In genomic region chr14:104436741-104437701, GRCh38 we compare ENCODE assay signal across 12 cellular contexts.
A peak's percentile ranks its signal among the peaks of the same experiment; 100 is the strongest.
DNase-seq lines count a peak whose midpoint lies in the region; ATAC-seq and TF ChIP-seq lines count a peak whose summit lies in the region.
"Had no signal": no experiment of that assay in that cellular context is flagged by ENCODE, and none has a peak within 500 bp of the region (broad histone marks: within the 10 kb centered on the region; RNA-seq: fewer than 3 reads in every experiment).

No MANE protein-coding gene starts in this region.

- H3K9me3 Mint-ChIP-seq in stimulated activated naive CD8-positive, alpha-beta T cell treated with anti-CD3 and anti-CD28 coated beads, Interleukin-15, amount 100 ng/mL, for 72 hours, result no peaks in the 10 kb centered on the region

- H3K27me3 ChIP-seq in psoas muscle (ENCODE audit: insufficient read depth in 3 of 3, low read length in 2 of 3), result peaks cover 0 to 10% (median 5%) of the 10 kb centered on the region in 3 donors

- peak; percentile 17 for DNase-seq in GM10248 (ENCODE audit: extremely low spot score)
- peak; percentile 19 for DNase-seq in NCI-H2227 treated with DMSO at 0.1 percent for 48 hours (lab: John Stamatoyannopoulos, UW)
- peak in 1 of 2 donors; percentile 36 for DNase-seq in psoas muscle
- no peak for DNase-seq in stimulated activated naive CD8-positive, alpha-beta T cell treated with anti-CD3 and anti-CD28 coated beads, Interleukin-15, amount 100 ng/mL, for 72 hours
- DNase-seq in effector CD8-positive, alpha-beta T cell (lab: John Stamatoyannopoulos, UW), result no peak
- DNase-seq in activated CD4-positive, alpha-beta T cell treated with anti-CD3 and anti-CD28 coated beads, Interleukin-2, amount 50 U/mL, for 1 hour, result no peak
- DNase-seq: foreskin melanocyte; GOT3; NCI-H1048; stimulated activated CD4-positive, alpha-beta T cell treated with anti-CD3 and anti-CD28 coated beads, Interleukin-4, amount 100 ng/mL, for 4 hours had no signal

- H3K4me3 ChIP-seq in psoas muscle, result peak overlapping the region; percentile 49

- no peaks in the 10 kb centered on the region for H3K4me1 Mint-ChIP-seq in stimulated activated naive CD8-positive, alpha-beta T cell treated with anti-CD3 and anti-CD28 coated beads, Interleukin-15, amount 100 ng/mL, for 72 hours

- no peak overlapping the region for H3K4me3 Mint-ChIP-seq in stimulated activated naive CD8-positive, alpha-beta T cell treated with anti-CD3 and anti-CD28 coated beads, Interleukin-15, amount 100 ng/mL, for 72 hours

- no peaks in the 10 kb centered on the region for H3K36me3 ChIP-seq in psoas muscle (ENCODE audit: insufficient read depth in 1 of 2, low read depth in 1 of 2)

- H3K4me1 ChIP-seq in psoas muscle, result peaks cover 6% of the 10 kb centered on the region

- 74 to 79% (median 75%) methylated on average over 13 to 15 of the region's 15 CpGs for WGBS in psoas muscle, 3 donors

- intact Hi-C loops in psoas muscle (cut with DNase I), result no loop called here

- ATAC-seq in esophagus mucosa (peak; percentile 5), psoas muscle (no peak), GM19328 (IDR thresholded peaks at IDR 0.05; ENCODE audit: unreplicated experiment) (no peak)
- ATAC-seq in stimulated activated naive CD8-positive, alpha-beta T cell treated with anti-CD3 and anti-CD28 coated beads, Interleukin-15, amount 100 ng/mL, for 72 hours, result no peak

- H3K27ac ChIP-seq in psoas muscle, result no peak overlapping the region

- peak overlapping the region in 1 of 2 donors; percentile 39 for H3K27ac Mint-ChIP-seq in stimulated activated naive CD8-positive, alpha-beta T cell treated with anti-CD3 and anti-CD28 coated beads, Interleukin-15, amount 100 ng/mL, for 72 hours

- POLR2A ChIA-PET in GM10248 (lab: Yijun Ruan, JAX), result no interaction called here

- no peaks in the 10 kb centered on the region for H3K27me3 Mint-ChIP-seq in stimulated activated naive CD8-positive, alpha-beta T cell treated with anti-CD3 and anti-CD28 coated beads, Interleukin-15, amount 100 ng/mL, for 72 hours

- TF ChIP-seq CTCF in GM10248 (IDR thresholded peaks at IDR 0.05; ENCODE audit: control extremely low read depth, extremely low read depth, low read depth, missing control alignments), result no peak
- no peak for TF ChIP-seq CTCF in psoas muscle (IDR thresholded peaks at IDR 0.05)

- CTCF ChIA-PET in GM10248 (lab: Yijun Ruan, JAX), result no interaction called here

- H3K9me3 ChIP-seq in psoas muscle, result no peaks in the 10 kb centered on the region

Comparison
In these comparisons a context has a peak if more than half of its experiments do, and no peak if none do; other contexts are left out.
1. DNase-seq: peak in GM10248 (single experiment) and NCI-H2227 treated with DMSO at 0.1 percent for 48 hours (single experiment); none in stimulated activated naive CD8-positive, alpha-beta T cell treated with anti-CD3 and anti-CD28 coated beads, Interleukin-15, amount 100 ng/mL, for 72 hours (0 of 2), effector CD8-positive, alpha-beta T cell (single experiment) and activated CD4-positive, alpha-beta T cell treated with anti-CD3 and anti-CD28 coated beads, Interleukin-2, amount 50 U/mL, for 1 hour (single experiment).